Comparison of ENCODE assay signal across 13 cellular contexts in genomic region chr5:171975262-171975876, GRCh38. TPM values are rescaled to one million over a fixed set of nuclear protein-coding genes. Genes with fewer than 3 reads are reported as not detected.
DNase-seq lines count a peak whose midpoint lies in the region; ATAC-seq and TF ChIP-seq lines count a peak whose summit lies in the region.
"Had no signal": no experiment of that assay in that cellular context is flagged by ENCODE, and none has a peak within 500 bp of the region (broad histone marks: within the 10 kb centered on the region; RNA-seq: fewer than 3 reads in every experiment).

No MANE protein-coding gene starts in this region.

- peaks cover 20 to 40% of the 10 kb centered on the region in 2 donors for H3K36me3 Mint-ChIP-seq in CD4-positive, alpha-beta memory T cell

- no peak overlapping the region for H3K9ac ChIP-seq in adipocyte (ENCODE audit: low read length)

- peak; percentile 23 for ATAC-seq in left ventricle myocardium superior
- no peak for ATAC-seq in heart right ventricle
- peak; percentile 45 for ATAC-seq in upper lobe of right lung
- no peak for ATAC-seq in GM18858 (IDR thresholded peaks at IDR 0.05; ENCODE audit: unreplicated experiment)

- H3K27ac Mint-ChIP-seq in CD4-positive, alpha-beta memory T cell: peak overlapping the region in 3 of 7 donors; percentile 19 to 45 (median 22)

- POLR2A ChIA-PET in CD4-positive, alpha-beta memory T cell (lab: Charles Lee; ENCODE audit: partially characterized antibody): no interaction called here

- peaks cover 0 to 25% (median 14%) of the 10 kb centered on the region in 8 donors for H3K9me3 Mint-ChIP-seq in CD4-positive, alpha-beta memory T cell

- H3K27me3 ChIP-seq in heart right ventricle (no peaks in the 10 kb centered on the region), adipocyte (replicated peaks; ENCODE audit: control insufficient read depth, insufficient read depth, low read length) (no peaks in the 10 kb centered on the region), upper lobe of right lung (no peaks in the 10 kb centered on the region)
- H3K27me3 ChIP-seq in CD4-positive, alpha-beta memory T cell (ENCODE audit: insufficient read depth, low read length): no peaks in the 10 kb centered on the region
- H3K27me3 ChIP-seq: BE2C, upper lobe of left lung had no signal

- H3K4me1 ChIP-seq in heart right ventricle (peaks cover 0 to 42% (median 31%) of the 10 kb centered on the region in 9 donors), adipocyte (ENCODE audit: control insufficient read depth, insufficient read depth, low read length) (no peaks in the 10 kb centered on the region), upper lobe of right lung (peaks cover 12% of the 10 kb centered on the region)
- H3K4me1 ChIP-seq in CD4-positive, alpha-beta memory T cell (ENCODE audit: insufficient read depth, low read length): peaks cover 16% of the 10 kb centered on the region
- H3K4me1 ChIP-seq: BE2C had no signal

- peaks cover 35 to 58% (median 46%) of the 10 kb centered on the region in 4 donors for H3K4me1 Mint-ChIP-seq in CD4-positive, alpha-beta memory T cell

- H3K27ac ChIP-seq in heart right ventricle (no peak overlapping the region), upper lobe of right lung (no peak overlapping the region)
- H3K27ac ChIP-seq in CD4-positive, alpha-beta memory T cell (ENCODE audit: low read depth, low read length): no peak overlapping the region
- H3K27ac ChIP-seq: coronary artery, upper lobe of left lung had no signal

- WGBS in heart right ventricle, 2 donors: 68 to 71% methylated on average over 3 of the region's 3 CpGs

- intact Hi-C loops in left ventricle myocardium superior (cut with micrococcal nuclease): no loop called here
- intact Hi-C loops in heart right ventricle (cut with DNase I): no loop called here
- intact Hi-C loops in upper lobe of right lung (cut with DNase I): no loop called here
- intact Hi-C loops in CD4-positive, alpha-beta memory T cell (cut with micrococcal nuclease): no loop called here

- H3K36me3 ChIP-seq in heart right ventricle (peaks cover 0 to 10% (median 0%) of the 10 kb centered on the region in 9 donors), adipocyte (ENCODE audit: control insufficient read depth, insufficient read depth, low read length, severe bottlenecking) (peaks cover 2% of the 10 kb centered on the region), upper lobe of right lung (no peaks in the 10 kb centered on the region)
- H3K36me3 ChIP-seq in CD4-positive, alpha-beta memory T cell (ENCODE audit: insufficient read depth, low read length): peaks cover 4% of the 10 kb centered on the region
- H3K36me3 ChIP-seq: upper lobe of left lung had no signal

- TF ChIP-seq CTCF in heart right ventricle (IDR thresholded peaks at IDR 0.05) (no peak), upper lobe of right lung (IDR thresholded peaks at IDR 0.05) (no peak)

- H3K9me3 ChIP-seq in heart right ventricle (peaks cover 0 to 22% (median 16%) of the 10 kb centered on the region in 11 donors), adipocyte (ENCODE audit: control insufficient read depth, low read length) (peaks cover 23% of the 10 kb centered on the region), upper lobe of right lung (peaks cover 15% of the 10 kb centered on the region)
- peaks cover 7% of the 10 kb centered on the region in 2 donors for H3K9me3 ChIP-seq in CD4-positive, alpha-beta memory T cell (ENCODE audit: control insufficient read depth in 1 of 2, low read length in 2 of 2)
- H3K9me3 ChIP-seq: BE2C had no signal

- no peaks in the 10 kb centered on the region for H3K27me3 Mint-ChIP-seq in CD4-positive, alpha-beta memory T cell

- CTCF ChIA-PET in CD4-positive, alpha-beta memory T cell (lab: Charles Lee; ENCODE audit: partially characterized antibody): no interaction called here

- H3K4me3 Mint-ChIP-seq in CD4-positive, alpha-beta memory T cell: peak overlapping the region in 1 of 8 donors; percentile 10

- DNase-seq in left ventricle myocardium superior (no peak), heart right ventricle (no peak), adipocyte (ENCODE audit: low read depth) (peak; percentile 66), iPS-NIHi11 (ENCODE audit: low spot score) (peak; percentile 28), upper lobe of right lung (no peak), HuH-7 (ENCODE audit: low spot score) (no peak)
- no peak for DNase-seq in CD4-positive, alpha-beta memory T cell
- DNase-seq: BE2C; NCI-H526 treated with DMSO at 0.1 percent for 48 hours; stimulated activated CD4-positive, alpha-beta T cell treated with anti-CD3 and anti-CD28 coated beads, Interleukin-2, amount 100 ng/mL, for 48 hours had no signal

- no peak overlapping the region for H3K4me3 ChIP-seq in heart right ventricle
- H3K4me3 ChIP-seq in adipocyte (ENCODE audit: low read length): no peak overlapping the region
- no peak overlapping the region for H3K4me3 ChIP-seq in upper lobe of right lung
- H3K4me3 ChIP-seq in CD4-positive, alpha-beta memory T cell (ENCODE audit: low read length in 2 of 2): no peak overlapping the region
- H3K4me3 ChIP-seq: coronary artery, upper lobe of left lung had no signal

RNA-seq across cellular contexts. Expression of gene FBXW11, which starts 31.1 kb away (rescaled TPM):
- total RNA-seq in left ventricle myocardium superior (69.0 TPM), heart right ventricle (100 to 1,000 TPM in 1 of 10 donors, 10 to 100 TPM in 9; 51.4 to 108 (median 83.3) TPM), upper lobe of right lung (61.8 TPM)
- 10 to 100 TPM in 1 of 2 donors, 1 to 10 TPM in 1; 5.3 to 19.2 TPM for polyA plus RNA-seq in heart right ventricle
- total RNA-seq in CD4-positive, alpha-beta memory T cell: 10 to 100 TPM; 41.7 to 43.4 TPM
- polyA plus RNA-seq in CD4-positive, alpha-beta memory T cell: 10 to 100 TPM; 17.1 to 22.6 TPM

Comparison
In these comparisons a context has a peak if more than half of its experiments do, and no peak if none do; other contexts are left out.
1. ATAC-seq: peak in left ventricle myocardium superior (single experiment) and upper lobe of right lung (single experiment); none in heart right ventricle (0 of 8) and GM18858 (single experiment).
2. DNase-seq: peak in adipocyte (single experiment) and iPS-NIHi11 (single experiment); none in left ventricle myocardium superior (single experiment), heart right ventricle (0 of 2), upper lobe of right lung (single experiment), HuH-7 (single experiment) and CD4-positive, alpha-beta memory T cell (0 of 5).